ENCODE assay signal across 23 cellular contexts in the genomic region with DNA sequence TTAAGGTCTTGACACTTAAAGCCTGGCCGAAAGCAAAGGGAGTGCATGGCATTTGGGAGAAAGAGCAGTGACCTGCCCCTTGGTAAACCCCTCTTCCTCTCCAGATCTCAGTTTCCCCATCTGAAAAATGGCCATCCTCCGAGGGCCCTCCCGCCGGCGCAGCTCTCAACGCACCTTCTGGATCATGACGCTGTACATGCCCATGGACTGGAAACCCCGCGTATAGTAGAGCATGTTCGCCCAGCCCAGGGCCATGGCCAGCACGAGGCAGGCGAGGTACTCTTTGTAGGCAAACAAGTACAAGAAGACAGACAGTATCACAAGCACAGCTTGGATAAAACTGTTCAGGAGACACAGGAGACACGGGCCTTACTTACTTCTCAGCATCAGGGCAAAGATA. TPM values are rescaled to one million over a fixed set of nuclear protein-coding genes. Genes with fewer than 3 reads are reported as not detected.
DNase-seq lines count a peak whose midpoint lies in the region; ATAC-seq and TF ChIP-seq lines count a peak whose summit lies in the region.
"Had no signal": no experiment of that assay in that cellular context is flagged by ENCODE, and none has a peak within 500 bp of the region (broad histone marks: within the 10 kb centered on the region; RNA-seq: fewer than 3 reads in every experiment).

No MANE protein-coding gene starts in this region.

- no peak for ATAC-seq in Right ventricle myocardium superior (ENCODE audit: poor library complexity)
- no peak for ATAC-seq in heart left ventricle
- ATAC-seq in GM18505 (IDR thresholded peaks at IDR 0.05; ENCODE audit: unreplicated experiment) = no peak
- ATAC-seq in HG02973 (IDR thresholded peaks at IDR 0.05; ENCODE audit: unreplicated experiment) = no peak
- ATAC-seq: A549, GM12878, GM23338, HCT116 had no signal

- DNase-seq in Right ventricle myocardium superior = peak; percentile 17
- DNase-seq in heart left ventricle = no peak
- DNase-seq in neural progenitor cell (ENCODE audit: low spot score) = no peak
- peak; percentile 59 for DNase-seq in spleen
- DNase-seq in COLO829 (ENCODE audit: low spot score) = no peak
- DNase-seq in LoVo (ENCODE audit: low spot score) = no peak
- DNase-seq: AML-193; Calu3; CD4-positive, alpha-beta memory T cell; DMS79 treated with DMSO at 0.1 percent for 48 hours; H7; HFFc6 had no signal

- no peaks in the 10 kb centered on the region for H3F3A ChIP-seq in neural progenitor cell (ENCODE audit: low read depth)

- H3K36me3 ChIP-seq in heart left ventricle = peaks cover 0 to 4% (median 0%) of the 10 kb centered on the region in 9 donors
- H3K36me3 ChIP-seq in neural progenitor cell = no peaks in the 10 kb centered on the region
- no peaks in the 10 kb centered on the region for H3K36me3 ChIP-seq in spleen

- TF ChIP-seq POLR2A in heart left ventricle (IDR thresholded peaks at IDR 0.05) (no peak), spleen (IDR thresholded peaks at IDR 0.05) (no peak), GM18505 (IDR thresholded peaks at IDR 0.05; ENCODE audit: borderline replicate concordance, extremely low read depth, insufficient read depth, insufficient read length) (no peak)

- H3K27ac Mint-ChIP-seq in neural progenitor cell = peak overlapping the region; percentile 64
- H3K27ac Mint-ChIP-seq: CD4-positive, alpha-beta memory T cell; GM23338; HFFc6; IgD-negative memory B cell had no signal

- H3K4me3 ChIP-seq in heart left ventricle (no peak overlapping the region), neural progenitor cell (no peak overlapping the region), spleen (no peak overlapping the region)
- H3K4me3 ChIP-seq: A549, GM12878, GM23338 had no signal

- H3K4me2 ChIP-seq in neural progenitor cell = no peak overlapping the region
- H3K4me2 ChIP-seq: A549, GM23338 had no signal

- TF ChIP-seq CTCF in heart left ventricle (IDR thresholded peaks at IDR 0.05) = no peak
- TF ChIP-seq CTCF in neural progenitor cell (IDR thresholded peaks at IDR 0.05) = no peak
- TF ChIP-seq CTCF in spleen (IDR thresholded peaks at IDR 0.05 in 8 of 11, conservative IDR thresholded peaks at IDR 0.05 in 3 of 11) = no peak

- no peak overlapping the region for H3K9ac ChIP-seq in neural progenitor cell

- H3K9me3 ChIP-seq in heart left ventricle (no peaks in the 10 kb centered on the region), neural progenitor cell (ENCODE audit: low read depth) (no peaks in the 10 kb centered on the region), spleen (no peaks in the 10 kb centered on the region)
- H3K9me3 ChIP-seq: A549 had no signal

- peaks cover 21% of the 10 kb centered on the region for H3K36me3 Mint-ChIP-seq in neural progenitor cell
- H3K36me3 Mint-ChIP-seq: CD4-positive, alpha-beta memory T cell had no signal

- 88 to 92% (median 90%) methylated on average over 13 of the region's 13 CpGs for WGBS in heart left ventricle, 4 donors
- 89 to 96% (median 91%) methylated on average over 13 of the region's 13 CpGs for WGBS in spleen, 5 donors

- H3K4me1 Mint-ChIP-seq in neural progenitor cell = peaks cover 31% of the 10 kb centered on the region
- H3K4me1 Mint-ChIP-seq: CD4-positive, alpha-beta memory T cell; IgD-negative memory B cell had no signal

- H2AFZ ChIP-seq in neural progenitor cell (replicated peaks) = no peak overlapping the region
- H2AFZ ChIP-seq: GM23338 had no signal

- no peaks in the 10 kb centered on the region for H4K20me1 ChIP-seq in neural progenitor cell (ENCODE audit: low read depth)

- H3K4me3 Mint-ChIP-seq in neural progenitor cell = no peak overlapping the region
- H3K4me3 Mint-ChIP-seq: CD4-positive, alpha-beta memory T cell; GM23338; HFFc6; IgD-negative memory B cell had no signal

- no peaks in the 10 kb centered on the region for H3K9me3 Mint-ChIP-seq in neural progenitor cell
- H3K9me3 Mint-ChIP-seq: CD4-positive, alpha-beta memory T cell; GM23338; HFFc6; IgD-negative memory B cell had no signal

- intact Hi-C loops in Right ventricle myocardium superior (cut with DNase I) (no loop called here), heart left ventricle (cut with DNase I) (no loop called here), spleen (cut with DNase I; ENCODE audit: low total_unique reads) (no loop called here)

- H3K27ac ChIP-seq in heart left ventricle = no peak overlapping the region
- no peak overlapping the region for H3K27ac ChIP-seq in neural progenitor cell
- no peak overlapping the region for H3K27ac ChIP-seq in spleen
- H3K27ac ChIP-seq: 22Rv1, A549, C4-2B had no signal

- peaks cover 0 to 8% (median 0%) of the 10 kb centered on the region in 12 donors for H3K4me1 ChIP-seq in heart left ventricle
- H3K4me1 ChIP-seq in neural progenitor cell = peaks cover 10% of the 10 kb centered on the region
- no peaks in the 10 kb centered on the region for H3K4me1 ChIP-seq in spleen
- H3K4me1 ChIP-seq: A549 had no signal

- no peaks in the 10 kb centered on the region for H3K27me3 ChIP-seq in heart left ventricle
- no peaks in the 10 kb centered on the region for H3K27me3 ChIP-seq in neural progenitor cell
- peaks cover 0 to 1% (median 0%) of the 10 kb centered on the region in 7 donors for H3K27me3 ChIP-seq in spleen (replicated peaks in 1 of 7)

- no peaks in the 10 kb centered on the region for H3K27me3 Mint-ChIP-seq in neural progenitor cell (ENCODE audit: insufficient read depth, low read depth)
- H3K27me3 Mint-ChIP-seq: IgD-negative memory B cell had no signal

- H3K79me2 ChIP-seq in neural progenitor cell (ENCODE audit: low read depth) = no peaks in the 10 kb centered on the region

RNA-seq across cellular contexts. Expression of a gene that starts 33.6 kb away (rescaled TPM):
- total RNA-seq in Right ventricle myocardium superior = 1.0 TPM
- 1 to 10 TPM in 4 of 9 donors, under 1 TPM in 4, not detected in 1; 0.25 to 1.7 (median 0.97) TPM for total RNA-seq in heart left ventricle
- under 1 TPM; 0.32 to 0.65 TPM for polyA plus RNA-seq in heart left ventricle
- 1.5 and 1.9 TPM in 2 replicates for total RNA-seq in neural progenitor cell (ENCODE audit: low replicate concordance)
- 1 to 10 TPM in 5 of 7 donors, under 1 TPM in 2; 0.32 to 2.0 (median 1.2) TPM for total RNA-seq in spleen
- under 1 TPM; 0.13 to 0.45 (median 0.20) TPM for polyA plus RNA-seq in spleen
- polyA plus RNA-seq: CD4-positive, alpha-beta memory T cell had no signal

RNA-seq across cellular contexts. Expression of a gene that starts 48.2 kb away (rescaled TPM):
- total RNA-seq in Right ventricle myocardium superior (2.5 TPM), heart left ventricle (1 to 10 TPM in 6 of 9 donors, under 1 TPM in 3; 0.44 to 2.4 (median 1.3) TPM), neural progenitor cell (ENCODE audit: low replicate concordance) (not detected in 2 replicates), spleen (10 to 100 TPM in 1 of 7 donors, 1 to 10 TPM in 6; 1.4 to 10.8 (median 7.0) TPM)
- polyA plus RNA-seq in heart left ventricle (under 1 TPM; 0.26 to 0.88 TPM), spleen (1 to 10 TPM in 1 of 3 donors, under 1 TPM in 2; 0.86 to 1.6 (median 0.93) TPM)
- total RNA-seq: Calu3; CD4-positive, alpha-beta memory T cell; G401; GM12878; GM23338; H7; HFFc6 had no signal
- polyA plus RNA-seq: A549; BJ; CD4-positive, alpha-beta memory T cell; IgD-negative memory B cell had no signal

RNA-seq across cellular contexts. Expression of a gene that starts 52.4 kb away (rescaled TPM):
- total RNA-seq in Right ventricle myocardium superior (0.51 TPM), heart left ventricle (under 1 TPM in 5 of 9 donors, not detected in 4; 0.16 to 0.72 (median 0.44) TPM), neural progenitor cell (ENCODE audit: low replicate concordance) (not detected in 2 replicates), spleen (under 1 TPM in 1 of 7 donors, not detected in 6; 0.54 TPM)
- polyA plus RNA-seq in heart left ventricle (under 1 TPM in 1 of 2 donors, not detected in 1; 0.23 TPM), spleen (under 1 TPM; 0.22 to 0.80 (median 0.24) TPM)
- total RNA-seq: Calu3; CD4-positive, alpha-beta memory T cell; G401; GM12878; GM23338; HFFc6 had no signal
- polyA plus RNA-seq: A549, BJ, GM12878, GM23338, IgD-negative memory B cell had no signal

Comparison
In these comparisons a context has a peak if more than half of its experiments do, and no peak if none do; other contexts are left out.
1. DNase-seq: peak in Right ventricle myocardium superior (single experiment) and spleen (single experiment); none in heart left ventricle (0 of 5), neural progenitor cell (single experiment), COLO829 (single experiment) and LoVo (single experiment).